In the genomic region with DNA sequence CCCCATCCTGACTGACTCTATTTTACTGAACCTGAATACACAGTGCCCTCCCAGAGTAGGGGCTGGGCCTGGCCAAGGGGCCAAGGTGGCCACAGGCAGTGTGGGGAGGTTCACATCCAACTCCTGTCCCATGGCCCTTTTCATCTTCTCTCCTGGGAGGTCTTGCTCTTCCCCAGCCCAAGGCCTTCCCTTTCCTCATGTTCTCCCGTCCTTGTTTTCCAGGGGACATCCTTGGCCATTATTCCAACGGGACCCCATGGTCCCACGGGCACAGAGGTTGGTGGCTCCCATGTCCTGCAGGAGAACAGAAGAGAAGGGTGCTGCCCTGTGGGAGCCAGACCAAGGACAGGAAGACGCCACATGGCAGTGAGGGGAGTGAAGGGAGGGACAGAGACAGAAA, we compare ENCODE assay signal across 2 cellular contexts.
TF ChIP-seq lines count a peak whose summit lies in the region.

No MANE protein-coding gene starts in this region.

TF ChIP-seq in SK-N-SH, 30 proteins besides CTCF, POLR2A, EP300 and RAD21 (continued from another document):
- TF ChIP-seq, protein P1, sequence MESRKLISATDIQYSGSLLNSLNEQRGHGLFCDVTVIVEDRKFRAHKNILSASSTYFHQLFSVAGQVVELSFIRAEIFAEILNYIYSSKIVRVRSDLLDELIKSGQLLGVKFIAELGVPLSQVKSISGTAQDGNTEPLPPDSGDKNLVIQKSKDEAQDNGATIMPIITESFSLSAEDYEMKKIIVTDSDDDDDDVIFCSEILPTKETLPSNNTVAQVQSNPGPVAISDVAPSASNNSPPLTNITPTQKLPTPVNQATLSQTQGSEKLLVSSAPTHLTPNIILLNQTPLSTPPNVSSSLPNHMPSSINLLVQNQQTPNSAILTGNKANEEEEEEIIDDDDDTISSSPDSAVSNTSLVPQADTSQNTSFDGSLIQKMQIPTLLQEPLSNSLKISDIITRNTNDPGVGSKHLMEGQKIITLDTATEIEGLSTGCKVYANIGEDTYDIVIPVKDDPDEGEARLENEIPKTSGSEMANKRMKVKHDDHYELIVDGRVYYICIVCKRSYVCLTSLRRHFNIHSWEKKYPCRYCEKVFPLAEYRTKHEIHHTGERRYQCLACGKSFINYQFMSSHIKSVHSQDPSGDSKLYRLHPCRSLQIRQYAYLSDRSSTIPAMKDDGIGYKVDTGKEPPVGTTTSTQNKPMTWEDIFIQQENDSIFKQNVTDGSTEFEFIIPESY (IDR thresholded peaks at IDR 0.05; ENCODE audit: borderline replicate concordance, low read depth) = no peak
- TF ChIP-seq MEF2A (IDR thresholded peaks at IDR 0.05; ENCODE audit: borderline replicate concordance, low read depth) (no peak), FOXJ3 (CRISPR knock-in tag; IDR thresholded peaks at IDR 0.05) (no peak), ELF1 (IDR thresholded peaks at IDR 0.05) (no peak), MXI1 (IDR thresholded peaks at IDR 0.05; ENCODE audit: low read depth, low read length) (no peak), RXRA (IDR thresholded peaks at IDR 0.05; ENCODE audit: borderline replicate concordance, low read depth) (no peak), USF1 (IDR thresholded peaks at IDR 0.05; ENCODE audit: borderline replicate concordance, low read depth) (no peak)
- TF ChIP-seq, protein P2, sequence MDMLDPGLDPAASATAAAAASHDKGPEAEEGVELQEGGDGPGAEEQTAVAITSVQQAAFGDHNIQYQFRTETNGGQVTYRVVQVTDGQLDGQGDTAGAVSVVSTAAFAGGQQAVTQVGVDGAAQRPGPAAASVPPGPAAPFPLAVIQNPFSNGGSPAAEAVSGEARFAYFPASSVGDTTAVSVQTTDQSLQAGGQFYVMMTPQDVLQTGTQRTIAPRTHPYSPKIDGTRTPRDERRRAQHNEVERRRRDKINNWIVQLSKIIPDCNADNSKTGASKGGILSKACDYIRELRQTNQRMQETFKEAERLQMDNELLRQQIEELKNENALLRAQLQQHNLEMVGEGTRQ (IDR thresholded peaks at IDR 0.05; ENCODE audit: borderline replicate concordance, low read depth, low read length) = no peak

TF ChIP-seq in SK-N-SH treated with all-trans-retinoic acid at 6 μM for 48 hours, 23 proteins besides CTCF, POLR2A, EP300 and RAD21 (continued from another document):
- TF ChIP-seq, protein P3, sequence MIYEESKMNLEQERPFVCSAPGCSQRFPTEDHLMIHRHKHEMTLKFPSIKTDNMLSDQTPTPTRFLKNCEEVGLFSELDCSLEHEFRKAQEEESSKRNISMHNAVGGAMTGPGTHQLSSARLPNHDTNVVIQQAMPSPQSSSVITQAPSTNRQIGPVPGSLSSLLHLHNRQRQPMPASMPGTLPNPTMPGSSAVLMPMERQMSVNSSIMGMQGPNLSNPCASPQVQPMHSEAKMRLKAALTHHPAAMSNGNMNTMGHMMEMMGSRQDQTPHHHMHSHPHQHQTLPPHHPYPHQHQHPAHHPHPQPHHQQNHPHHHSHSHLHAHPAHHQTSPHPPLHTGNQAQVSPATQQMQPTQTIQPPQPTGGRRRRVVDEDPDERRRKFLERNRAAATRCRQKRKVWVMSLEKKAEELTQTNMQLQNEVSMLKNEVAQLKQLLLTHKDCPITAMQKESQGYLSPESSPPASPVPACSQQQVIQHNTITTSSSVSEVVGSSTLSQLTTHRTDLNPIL (CRISPR knock-in tag; IDR thresholded peaks at IDR 0.05; ENCODE audit: low read depth) = no peak
